In genomic region chr22:48089601-48090331, GRCh38 we compare ENCODE assay signal across 12 cellular contexts.
A peak's percentile ranks its signal among the peaks of the same experiment; 100 is the strongest.
DNase-seq lines count a peak whose midpoint lies in the region; ATAC-seq, FAIRE-seq and TF ChIP-seq lines count a peak whose summit lies in the region.
"Had no signal": no experiment of that assay in that cellular context is flagged by ENCODE, and none has a peak within 500 bp of the region (broad histone marks: within the 10 kb centered on the region; RNA-seq: fewer than 3 reads in every experiment).

No MANE protein-coding gene starts in this region.

- no peaks in the 10 kb centered on the region for H3K27me3 ChIP-seq in lung (ENCODE audit: control insufficient read depth, insufficient read depth)
- H3K27me3 ChIP-seq in upper lobe of right lung = peaks cover 8% of the 10 kb centered on the region

- intact Hi-C loops in upper lobe of right lung (cut with DNase I) = no loop called here

- no peak for FAIRE-seq in D721Med (lab: Jason Lieb, UNC)
- FAIRE-seq: bronchial epithelial cell, islet of Langerhans had no signal

- H3K36me3 ChIP-seq in lung (ENCODE audit: control insufficient read depth in 2 of 2, insufficient read depth in 2 of 2, low read length in 2 of 2) (no peaks in the 10 kb centered on the region), upper lobe of right lung (no peaks in the 10 kb centered on the region)

- ATAC-seq in lung (ENCODE audit: insufficient read depth, low FRiP score) = peak; percentile 66
- peak; percentile 60 for ATAC-seq in upper lobe of right lung
- no peak for ATAC-seq in HG03457 (IDR thresholded peaks at IDR 0.05; ENCODE audit: unreplicated experiment)
- ATAC-seq: WTC11 had no signal

- DNase-seq in activated CD4-positive, alpha-beta T cell treated with anti-CD3 and anti-CD28 coated beads for 48 hours = peak; percentile 21
- DNase-seq in activated CD4-positive, alpha-beta T cell treated with anti-CD3 and anti-CD28 coated beads for 4 hours = no peak
- DNase-seq in cardiac fibroblast (ENCODE audit: low read depth in 2 of 2) (peak; percentile 4 to 5), lung (ENCODE audit: low spot score) (no peak), upper lobe of right lung (peak; percentile 70), NCI-H146 treated with DMSO at 0.1 percent for 48 hours (lab: John Stamatoyannopoulos, UW; ENCODE audit: unreplicated experiment) (no peak), D721Med (ENCODE audit: insufficient read length, low spot score) (no peak)
- DNase-seq: NCI-H146 had no signal

- H3K4me1 ChIP-seq in lung (ENCODE audit: control insufficient read depth in 2 of 2, insufficient read depth in 2 of 2, low read length in 2 of 2) = peaks cover 0 to 5% of the 10 kb centered on the region in 2 donors
- H3K4me1 ChIP-seq in upper lobe of right lung = peaks cover 8% of the 10 kb centered on the region

- H3K27ac ChIP-seq in lung (ENCODE audit: low read depth in 1 of 2, low read length in 1 of 2) = no peak overlapping the region
- H3K27ac ChIP-seq in upper lobe of right lung = no peak overlapping the region

- no peak for TF ChIP-seq CTCF in cardiac fibroblast (IDR thresholded peaks at IDR 0.05; ENCODE audit: low read depth, low read length)
- no peak for TF ChIP-seq CTCF in lung (IDR thresholded peaks at IDR 0.05; ENCODE audit: control extremely low read depth, extremely low read depth)
- no peak for TF ChIP-seq CTCF in upper lobe of right lung (IDR thresholded peaks at IDR 0.05)
- no peak for TF ChIP-seq CTCF in D721Med (IDR thresholded peaks at IDR 0.05; ENCODE audit: insufficient read depth, missing control alignments)

- H3K9me3 ChIP-seq in lung (ENCODE audit: control insufficient read depth in 2 of 2, insufficient read depth in 1 of 2, low read length in 1 of 2) = no peaks in the 10 kb centered on the region
- no peaks in the 10 kb centered on the region for H3K9me3 ChIP-seq in upper lobe of right lung

- 42 to 43% methylated on average over 19 of the region's 19 CpGs for WGBS in lung, 2 donors

- H3K4me3 ChIP-seq in cardiac fibroblast (replicated peaks in 1 of 2; ENCODE audit: low read depth in 2 of 2, low read length in 2 of 2) (no peak overlapping the region), lung (no peak overlapping the region), upper lobe of right lung (no peak overlapping the region)

Comparison
In these comparisons a context has a peak if more than half of its experiments do, and no peak if none do; other contexts are left out.
1. DNase-seq: peak in activated CD4-positive, alpha-beta T cell treated with anti-CD3 and anti-CD28 coated beads for 48 hours (single experiment), cardiac fibroblast (2 of 2) and upper lobe of right lung (single experiment); none in activated CD4-positive, alpha-beta T cell treated with anti-CD3 and anti-CD28 coated beads for 4 hours (0 of 2), lung (single experiment), NCI-H146 treated with DMSO at 0.1 percent for 48 hours (single experiment) and D721Med (single experiment).